8 cellular contexts compared by ENCODE assay signal in the genomic region with DNA sequence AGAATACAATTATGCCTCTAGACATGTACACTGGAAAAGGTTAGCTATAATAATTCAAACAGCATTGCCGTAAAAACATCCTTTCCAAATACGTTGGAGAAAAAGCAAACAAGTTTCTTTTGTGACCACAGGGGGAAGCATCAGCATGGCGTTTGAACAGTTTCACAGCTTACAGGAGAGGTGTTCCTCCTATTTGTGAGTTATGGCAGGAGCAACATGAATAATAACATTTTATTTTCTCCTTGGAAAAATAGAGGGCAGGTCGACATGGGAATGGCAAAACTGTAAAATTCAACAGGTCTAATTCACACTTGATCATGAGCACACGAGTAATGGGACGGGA. TPM values are rescaled to one million over a fixed set of nuclear protein-coding genes. Genes with fewer than 3 reads are reported as not detected.
A peak's percentile ranks its signal among the peaks of the same experiment; 100 is the strongest.
DNase-seq lines count a peak whose midpoint lies in the region; TF ChIP-seq lines count a peak whose summit lies in the region.

No MANE protein-coding gene starts in this region.

- H3K4me1 ChIP-seq in ovary (ENCODE audit: insufficient read depth) = no peaks in the 10 kb centered on the region

- no peak overlapping the region for H3K4me3 Mint-ChIP-seq in activated naive CD4-positive, alpha-beta T cell treated with anti-CD3 and anti-CD28 coated beads for 36 hours

- WGBS in ovary, 3 donors = 8 to 9% (median 8%) methylated on average over 6 of the region's 6 CpGs

- no peak for TF ChIP-seq POLR2A in ovary (IDR thresholded peaks at IDR 0.05)

- TF ChIP-seq EP300 in ovary (IDR thresholded peaks at IDR 0.05) = no peak

- no peaks in the 10 kb centered on the region for H3K27me3 ChIP-seq in ovary

- H3K4me1 Mint-ChIP-seq in activated naive CD4-positive, alpha-beta T cell treated with anti-CD3 and anti-CD28 coated beads for 36 hours (ENCODE audit: low read depth) = peaks cover 8% of the 10 kb centered on the region

- peak; percentile 17 for DNase-seq in activated naive CD4-positive, alpha-beta T cell treated with anti-CD3 and anti-CD28 coated beads for 36 hours
- DNase-seq in activated naive CD4-positive, alpha-beta T cell treated with Interleukin-2 at 50 U/mL for 16 hours = no peak
- DNase-seq in NCI-H526 treated with DMSO at 0.1 percent for 48 hours (lab: John Stamatoyannopoulos, UW) = peak; percentile 84
- peak; percentile 40 for DNase-seq in dedifferentiated amniotic fluid mesenchymal stem cell (ENCODE audit: extremely low spot score)
- peak in 4 of 5 donors; percentile 18 to 36 (median 28) for DNase-seq in ovary
- DNase-seq in NCI-H1694 treated with DMSO at 0.1 percent for 48 hours (lab: John Stamatoyannopoulos, UW) = no peak
- no peak for DNase-seq in activated T-cell treated with anti-CD3 and anti-CD28 coated beads, Interleukin-2, amount 50 U/mL, for 1 hour
- no peak for DNase-seq in D341Med (ENCODE audit: low spot score)

- no peaks in the 10 kb centered on the region for H3K27me3 Mint-ChIP-seq in activated naive CD4-positive, alpha-beta T cell treated with anti-CD3 and anti-CD28 coated beads for 36 hours (ENCODE audit: low read depth)

- H3K27ac Mint-ChIP-seq in activated naive CD4-positive, alpha-beta T cell treated with anti-CD3 and anti-CD28 coated beads for 36 hours = no peak overlapping the region

- H3K27ac ChIP-seq in ovary = no peak overlapping the region

- H3K36me3 Mint-ChIP-seq in activated naive CD4-positive, alpha-beta T cell treated with anti-CD3 and anti-CD28 coated beads for 36 hours (ENCODE audit: low read depth) = no peaks in the 10 kb centered on the region

- H3K9me3 ChIP-seq in ovary = no peaks in the 10 kb centered on the region

- intact Hi-C loops in activated naive CD4-positive, alpha-beta T cell treated with anti-CD3 and anti-CD28 coated beads for 36 hours (cut with micrococcal nuclease) = loop anchor here (2.0 kb wide), 1 partner anchor 199 kb away; no protein-coding TSS in a partner anchor
- intact Hi-C loops in ovary (cut with DNase I) = loop anchor here in 1 of 4 donors (10.0 kb wide), 1 partner anchor 831 kb away; no protein-coding TSS in a partner anchor

- no peaks in the 10 kb centered on the region for H3K36me3 ChIP-seq in ovary

- no peaks in the 10 kb centered on the region for H3K9me3 Mint-ChIP-seq in activated naive CD4-positive, alpha-beta T cell treated with anti-CD3 and anti-CD28 coated beads for 36 hours

- CTCF ChIA-PET in activated naive CD4-positive, alpha-beta T cell treated with anti-CD3 and anti-CD28 coated beads for 36 hours (lab: Charles Lee) = interaction anchor here (0.6 to 1.7 kb wide), 5 partner anchors 8 to 197 kb away, joined by 3 to 7 read pairs (median 4); no protein-coding TSS in a partner anchor

- peak; percentile 42 to 61 (median 55) for TF ChIP-seq CTCF in ovary (IDR thresholded peaks at IDR 0.05)

- no peak overlapping the region for H3K4me3 ChIP-seq in ovary

RNA-seq across cellular contexts. Expression of a gene that starts 39.7 kb away (rescaled TPM):
- total RNA-seq in activated naive CD4-positive, alpha-beta T cell treated with anti-CD3 and anti-CD28 coated beads for 36 hours = not detected
- total RNA-seq in ovary = 10 to 100 TPM in 1 of 7 donors, under 1 TPM in 3, not detected in 3; 0.20 to 13.3 (median 0.53) TPM
- under 1 TPM; 0.01 to 0.22 TPM for polyA plus RNA-seq in ovary

Comparison
In these comparisons a context has a peak if more than half of its experiments do, and no peak if none do; other contexts are left out.
1. DNase-seq: peak in activated naive CD4-positive, alpha-beta T cell treated with anti-CD3 and anti-CD28 coated beads for 36 hours (single experiment), NCI-H526 treated with DMSO at 0.1 percent for 48 hours (single experiment), dedifferentiated amniotic fluid mesenchymal stem cell (single experiment) and ovary (4 of 5); none in activated naive CD4-positive, alpha-beta T cell treated with Interleukin-2 at 50 U/mL for 16 hours (single experiment), NCI-H1694 treated with DMSO at 0.1 percent for 48 hours (single experiment), activated T-cell treated with anti-CD3 and anti-CD28 coated beads, Interleukin-2, amount 50 U/mL, for 1 hour (single experiment) and D341Med (single experiment).